ENCODE assay signal across 33 cellular contexts in genomic region chr11:115950660-115951059, GRCh38.
"Had no signal": no experiment of that assay in that cellular context is flagged by ENCODE, and none has a peak within 500 bp of the region (broad histone marks: within the 10 kb centered on the region; RNA-seq: fewer than 3 reads in every experiment).

No MANE protein-coding gene starts in this region.

- FAIRE-seq: astrocyte, bronchial epithelial cell had no signal

- ATAC-seq: activated naive CD4-positive, alpha-beta T cell treated with anti-CD3 and anti-CD28 coated beads, Interleukin-2, amount 50 U/mL, for 72 hours; activated naive CD8-positive, alpha-beta T cell treated with anti-CD3 and anti-CD28 coated beads, Interleukin-2, amount 50 U/mL, for 24 hours; activated T-cell treated with anti-CD3 and anti-CD28 coated beads, Interleukin-2, amount 50 U/mL, for 4 hours; activated T-cell treated with anti-CD3 and anti-CD28 coated beads, Interleukin-2, amount 50 U/mL, for 72 hours; activated T-helper 17 cell treated with anti-CD3 and anti-CD28 coated beads, Interleukin-2, amount 50 U/mL, for 72 hours; body of pancreas had no signal

- H3K27me3 ChIP-seq: adrenal gland, ascending aorta, body of pancreas, brain microvascular endothelial cell, breast epithelium, cardiac muscle cell had no signal

- H3K4me1 ChIP-seq: adrenal gland, ascending aorta, body of pancreas, breast epithelium had no signal

- H3K27ac ChIP-seq: adrenal gland, ascending aorta, body of pancreas, brain microvascular endothelial cell, breast epithelium, cardiac muscle cell had no signal

- H3K4me3 ChIP-seq: adrenal gland, ascending aorta, body of pancreas, breast epithelium, cardiac muscle cell had no signal

- H3K36me3 ChIP-seq: adrenal gland, ascending aorta, brain microvascular endothelial cell, breast epithelium, cardiac muscle cell had no signal

- DNase-seq: activated effector memory CD4-positive, alpha-beta T cell treated with anti-CD3 and anti-CD28 coated beads, Interleukin-2, amount 50 U/mL, for 16 hours; activated effector memory CD4-positive, alpha-beta T cell treated with Interleukin-2 at 50 U/mL for 16 hours; activated gamma-delta T cell; activated gamma-delta T cell treated with Interleukin-2 at 50 U/mL for 16 hours; activated naive CD4-positive, alpha-beta T cell; activated naive CD4-positive, alpha-beta T cell treated with anti-CD3 and anti-CD28 coated beads for 36 hours; activated naive CD4-positive, alpha-beta T cell treated with anti-CD3 and anti-CD28 coated beads, Interleukin-2, amount 10 ng/mL, durations not matched to agents 7 days and 5 days; activated naive CD4-positive, alpha-beta T cell treated with anti-CD3 and anti-CD28 coated beads, Interleukin-2, amount 50 U/mL, for 16 hours; activated naive CD4-positive, alpha-beta T cell treated with Interleukin-2 at 50 U/mL for 16 hours; activated naive CD8-positive, alpha-beta T cell treated with anti-CD3 and anti-CD28 coated beads for 36 hours; activated naive CD8-positive, alpha-beta T cell treated with anti-CD3 and anti-CD28 coated beads, Interleukin-2, amount 10 ng/mL, durations not matched to agents 7 days and 5 days; activated naive CD8-positive, alpha-beta T cell treated with anti-CD3 and anti-CD28 coated beads, Interleukin-2, amount 50 U/mL, for 24 hours; activated T-cell treated with anti-CD3 and anti-CD28 coated beads, Interleukin-2, amount 50 U/mL, for 24 hours; activated T-cell treated with anti-CD3 and anti-CD28 coated beads, Interleukin-2, amount 50 U/mL, for 4 hours; activated T-cell treated with anti-CD3 and anti-CD28 coated beads, Interleukin-2, amount 50 U/mL, for 48 hours; activated T-cell treated with anti-CD3 and anti-CD28 coated beads, Interleukin-2, amount 50 U/mL, for 72 hours; adrenal gland; amniotic stem cell; amygdala; anterior cingulate cortex; aorta; body of pancreas; brain microvascular endothelial cell; caudate nucleus; central memory CD4-positive, alpha-beta T cell; cerebellar nuclear complex had no signal
